ENCODE assay signal across 16 cellular contexts in genomic region chr9:126020836-126021235, GRCh38.
DNase-seq lines count a peak whose midpoint lies in the region; ATAC-seq and TF ChIP-seq lines count a peak whose summit lies in the region.
"Had no signal": no experiment of that assay in that cellular context is flagged by ENCODE, and none has a peak within 500 bp of the region (broad histone marks: within the 10 kb centered on the region; RNA-seq: fewer than 3 reads in every experiment).

No MANE protein-coding gene starts in this region.

- H3K4me3 Mint-ChIP-seq in natural killer cell treated with Interleukin-12 subunit alpha and Interleukin-12 subunit beta and Interleukin-15 and Interleukin-18, amount 100 ng/mL, for 72 hours, result no peak overlapping the region
- no peak overlapping the region for H3K4me3 Mint-ChIP-seq in natural killer cell
- H3K4me3 Mint-ChIP-seq in CD14-positive monocyte, result no peak overlapping the region
- H3K4me3 Mint-ChIP-seq in progenitor cell of endocrine pancreas (ENCODE audit: low read depth), result no peak overlapping the region
- H3K4me3 Mint-ChIP-seq: CD4-positive, alpha-beta memory T cell had no signal

- no peak overlapping the region for H3K27ac ChIP-seq in spleen
- H3K27ac ChIP-seq: 22Rv1, A549, C4-2B had no signal

- ATAC-seq in Right ventricle myocardium superior (ENCODE audit: poor library complexity) (no peak), left cardiac atrium (no peak), natural killer cell (no peak)
- ATAC-seq in natural killer cell treated with Interleukin-12 subunit alpha and Interleukin-12 subunit beta and Interleukin-15 and Interleukin-18, amount 100 ng/mL, for 72 hours, result no peak
- ATAC-seq: A549 had no signal

- H3K27me3 Mint-ChIP-seq in natural killer cell treated with Interleukin-12 subunit alpha and Interleukin-12 subunit beta and Interleukin-15 and Interleukin-18, amount 100 ng/mL, for 72 hours, result peaks cover 8 to 9% of the 10 kb centered on the region in 2 donors
- H3K27me3 Mint-ChIP-seq in natural killer cell (ENCODE audit: low read depth in 2 of 2) (peaks cover 6 to 8% of the 10 kb centered on the region in 2 donors), CD14-positive monocyte (ENCODE audit: low read depth in 3 of 3) (peaks cover 2 to 10% (median 3%) of the 10 kb centered on the region in 3 donors), progenitor cell of endocrine pancreas (peaks cover 9% of the 10 kb centered on the region)

- WGBS in spleen, 5 donors, result 87 to 92% (median 90%) methylated on average over 15 of the region's 15 CpGs

- no peaks in the 10 kb centered on the region for H3K9me3 ChIP-seq in spleen
- H3K9me3 ChIP-seq: A549, HAP-1 had no signal

- H3K27me3 ChIP-seq in spleen (replicated peaks in 1 of 7), result no peaks in the 10 kb centered on the region

- H3K27ac Mint-ChIP-seq in natural killer cell treated with Interleukin-12 subunit alpha and Interleukin-12 subunit beta and Interleukin-15 and Interleukin-18, amount 100 ng/mL, for 72 hours, result no peak overlapping the region
- no peak overlapping the region for H3K27ac Mint-ChIP-seq in natural killer cell
- no peak overlapping the region for H3K27ac Mint-ChIP-seq in CD14-positive monocyte
- no peak overlapping the region for H3K27ac Mint-ChIP-seq in progenitor cell of endocrine pancreas
- H3K27ac Mint-ChIP-seq: CD4-positive, alpha-beta memory T cell had no signal

- TF ChIP-seq CTCF in natural killer cell (IDR thresholded peaks at IDR 0.05), result no peak
- no peak for TF ChIP-seq CTCF in spleen (IDR thresholded peaks at IDR 0.05 in 8 of 11, conservative IDR thresholded peaks at IDR 0.05 in 3 of 11)
- TF ChIP-seq CTCF in CD14-positive monocyte (IDR thresholded peaks at IDR 0.05), result no peak
- no peak for TF ChIP-seq CTCF in progenitor cell of endocrine pancreas (IDR thresholded peaks at IDR 0.05; ENCODE audit: unreplicated experiment)

- no peaks in the 10 kb centered on the region for H3K4me1 Mint-ChIP-seq in natural killer cell treated with Interleukin-12 subunit alpha and Interleukin-12 subunit beta and Interleukin-15 and Interleukin-18, amount 100 ng/mL, for 72 hours (ENCODE audit: low read depth in 2 of 2)
- H3K4me1 Mint-ChIP-seq in natural killer cell (no peaks in the 10 kb centered on the region), CD14-positive monocyte (no peaks in the 10 kb centered on the region), progenitor cell of endocrine pancreas (ENCODE audit: low read depth) (no peaks in the 10 kb centered on the region)
- H3K4me1 Mint-ChIP-seq: CD4-positive, alpha-beta memory T cell had no signal

- no peaks in the 10 kb centered on the region for H3K9me3 Mint-ChIP-seq in natural killer cell treated with Interleukin-12 subunit alpha and Interleukin-12 subunit beta and Interleukin-15 and Interleukin-18, amount 100 ng/mL, for 72 hours
- H3K9me3 Mint-ChIP-seq in natural killer cell, result no peaks in the 10 kb centered on the region
- H3K9me3 Mint-ChIP-seq in CD14-positive monocyte, result no peaks in the 10 kb centered on the region
- no peaks in the 10 kb centered on the region for H3K9me3 Mint-ChIP-seq in progenitor cell of endocrine pancreas (ENCODE audit: low read depth)
- H3K9me3 Mint-ChIP-seq: CD4-positive, alpha-beta memory T cell had no signal

- DNase-seq in Right ventricle myocardium superior (peak; percentile 38), left cardiac atrium (no peak), natural killer cell (no peak), spleen (peak; percentile 42), CD14-positive monocyte (ENCODE audit: low spot score) (no peak), progenitor cell of endocrine pancreas (ENCODE audit: low spot score, unreplicated experiment) (no peak)
- peak; percentile 5 for DNase-seq in natural killer cell treated with Interleukin-12 subunit alpha and Interleukin-12 subunit beta and Interleukin-15 and Interleukin-18, amount 100 ng/mL, for 72 hours (ENCODE audit: low spot score)
- DNase-seq: AML-193; CD4-positive, alpha-beta memory T cell; DMS153; DMS79; GF-D8 had no signal

- intact Hi-C loops in Right ventricle myocardium superior (cut with DNase I), result no loop called here
- intact Hi-C loops in left cardiac atrium (cut with DNase I), result no loop called here
- intact Hi-C loops in natural killer cell (cut with micrococcal nuclease), result no loop called here
- intact Hi-C loops in spleen (cut with DNase I; ENCODE audit: low total_unique reads), result no loop called here
- intact Hi-C loops in CD14-positive monocyte (cut with micrococcal nuclease), result no loop called here

- H3K4me1 ChIP-seq in spleen, result no peaks in the 10 kb centered on the region
- H3K4me1 ChIP-seq: A549, HAP-1 had no signal

- no peak overlapping the region for H3K4me3 ChIP-seq in spleen
- H3K4me3 ChIP-seq: A549, HAP-1 had no signal

- TF ChIP-seq POLR2A in spleen (IDR thresholded peaks at IDR 0.05), result no peak

- no peaks in the 10 kb centered on the region for H3K36me3 ChIP-seq in spleen
- H3K36me3 ChIP-seq: HAP-1 had no signal

- H3K36me3 Mint-ChIP-seq in natural killer cell treated with Interleukin-12 subunit alpha and Interleukin-12 subunit beta and Interleukin-15 and Interleukin-18, amount 100 ng/mL, for 72 hours, result no peaks in the 10 kb centered on the region
- no peaks in the 10 kb centered on the region for H3K36me3 Mint-ChIP-seq in natural killer cell
- no peaks in the 10 kb centered on the region for H3K36me3 Mint-ChIP-seq in CD14-positive monocyte
- H3K36me3 Mint-ChIP-seq in progenitor cell of endocrine pancreas (ENCODE audit: insufficient read depth), result no peaks in the 10 kb centered on the region
- H3K36me3 Mint-ChIP-seq: CD4-positive, alpha-beta memory T cell had no signal

Comparison
In these comparisons a context has a peak if more than half of its experiments do, and no peak if none do; other contexts are left out.
1. DNase-seq: peak in Right ventricle myocardium superior (single experiment), natural killer cell treated with Interleukin-12 subunit alpha and Interleukin-12 subunit beta and Interleukin-15 and Interleukin-18, amount 100 ng/mL, for 72 hours (single experiment) and spleen (single experiment); none in left cardiac atrium (single experiment), natural killer cell (single experiment), CD14-positive monocyte (single experiment) and progenitor cell of endocrine pancreas (single experiment).